In the genomic region with DNA sequence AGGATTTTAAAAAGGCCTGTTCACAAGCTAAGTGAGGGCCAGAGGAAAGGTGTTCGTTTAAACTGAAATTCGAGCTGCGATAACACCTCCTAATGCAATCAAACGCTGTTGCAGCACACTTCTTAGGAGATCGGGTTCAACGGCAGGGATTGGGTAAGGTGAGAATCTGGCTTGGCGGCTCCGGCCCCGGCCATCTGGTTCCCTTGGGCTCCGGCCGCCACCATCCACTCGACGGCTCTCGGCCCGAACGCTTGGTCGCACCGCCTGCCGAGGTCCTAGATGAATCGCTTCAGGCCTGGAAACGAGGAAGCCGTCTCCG, we compare ENCODE assay signal across 1 cellular context.
TF ChIP-seq lines count a peak whose summit lies in the region.

No MANE protein-coding gene starts in this region.

TF ChIP-seq in HepG2, 621 proteins besides CTCF, POLR2A, EP300 and RAD21 (continued from another document):
- peak; percentile 61; the same call in 1 of the 2 replicates for TF ChIP-seq ARNT2 (CRISPR knock-in tag; IDR thresholded peaks at IDR 0.05; ENCODE audit: low read depth)
- TF ChIP-seq ZBTB20 (CRISPR knock-in tag; IDR thresholded peaks at IDR 0.05; ENCODE audit: borderline replicate concordance, low read depth): 0 out of 2 replicates have a peak, but pooled peaks have one; percentile 85
- TF ChIP-seq ZNF264 (CRISPR knock-in tag; IDR thresholded peaks at IDR 0.05): no peak
- TF ChIP-seq, protein P1, sequence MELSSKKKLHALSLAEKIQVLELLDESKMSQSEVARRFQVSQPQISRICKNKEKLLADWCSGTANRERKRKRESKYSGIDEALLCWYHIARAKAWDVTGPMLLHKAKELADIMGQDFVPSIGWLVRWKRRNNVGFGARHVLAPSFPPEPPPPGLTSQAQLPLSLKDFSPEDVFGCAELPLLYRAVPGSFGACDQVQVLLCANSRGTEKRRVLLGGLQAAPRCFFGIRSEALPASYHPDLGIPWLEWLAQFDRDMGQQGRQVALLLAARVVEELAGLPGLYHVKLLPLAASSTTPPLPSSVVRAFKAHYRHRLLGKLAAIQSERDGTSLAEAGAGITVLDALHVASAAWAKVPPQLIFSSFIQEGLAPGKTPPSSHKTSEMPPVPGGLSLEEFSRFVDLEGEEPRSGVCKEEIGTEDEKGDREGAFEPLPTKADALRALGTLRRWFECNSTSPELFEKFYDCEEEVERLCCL (CRISPR knock-in tag; IDR thresholded peaks at IDR 0.05; ENCODE audit: borderline replicate concordance): no peak
- TF ChIP-seq ARNT (IDR thresholded peaks at IDR 0.05): no peak
- TF ChIP-seq, protein P2, sequence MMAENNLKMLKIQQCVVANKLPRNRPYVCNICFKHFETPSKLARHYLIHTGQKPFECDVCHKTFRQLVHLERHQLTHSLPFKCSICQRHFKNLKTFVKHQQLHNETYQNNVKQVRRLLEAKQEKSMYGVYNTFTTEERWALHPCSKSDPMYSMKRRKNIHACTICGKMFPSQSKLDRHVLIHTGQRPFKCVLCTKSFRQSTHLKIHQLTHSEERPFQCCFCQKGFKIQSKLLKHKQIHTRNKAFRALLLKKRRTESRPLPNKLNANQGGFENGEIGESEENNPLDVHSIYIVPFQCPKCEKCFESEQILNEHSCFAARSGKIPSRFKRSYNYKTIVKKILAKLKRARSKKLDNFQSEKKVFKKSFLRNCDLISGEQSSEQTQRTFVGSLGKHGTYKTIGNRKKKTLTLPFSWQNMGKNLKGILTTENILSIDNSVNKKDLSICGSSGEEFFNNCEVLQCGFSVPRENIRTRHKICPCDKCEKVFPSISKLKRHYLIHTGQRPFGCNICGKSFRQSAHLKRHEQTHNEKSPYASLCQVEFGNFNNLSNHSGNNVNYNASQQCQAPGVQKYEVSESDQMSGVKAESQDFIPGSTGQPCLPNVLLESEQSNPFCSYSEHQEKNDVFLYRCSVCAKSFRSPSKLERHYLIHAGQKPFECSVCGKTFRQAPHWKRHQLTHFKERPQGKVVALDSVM (CRISPR knock-in tag; IDR thresholded peaks at IDR 0.05): no peak
- no peak for TF ChIP-seq HOXA9 (CRISPR knock-in tag; IDR thresholded peaks at IDR 0.05; ENCODE audit: borderline replicate concordance)
- TF ChIP-seq, protein P3, sequence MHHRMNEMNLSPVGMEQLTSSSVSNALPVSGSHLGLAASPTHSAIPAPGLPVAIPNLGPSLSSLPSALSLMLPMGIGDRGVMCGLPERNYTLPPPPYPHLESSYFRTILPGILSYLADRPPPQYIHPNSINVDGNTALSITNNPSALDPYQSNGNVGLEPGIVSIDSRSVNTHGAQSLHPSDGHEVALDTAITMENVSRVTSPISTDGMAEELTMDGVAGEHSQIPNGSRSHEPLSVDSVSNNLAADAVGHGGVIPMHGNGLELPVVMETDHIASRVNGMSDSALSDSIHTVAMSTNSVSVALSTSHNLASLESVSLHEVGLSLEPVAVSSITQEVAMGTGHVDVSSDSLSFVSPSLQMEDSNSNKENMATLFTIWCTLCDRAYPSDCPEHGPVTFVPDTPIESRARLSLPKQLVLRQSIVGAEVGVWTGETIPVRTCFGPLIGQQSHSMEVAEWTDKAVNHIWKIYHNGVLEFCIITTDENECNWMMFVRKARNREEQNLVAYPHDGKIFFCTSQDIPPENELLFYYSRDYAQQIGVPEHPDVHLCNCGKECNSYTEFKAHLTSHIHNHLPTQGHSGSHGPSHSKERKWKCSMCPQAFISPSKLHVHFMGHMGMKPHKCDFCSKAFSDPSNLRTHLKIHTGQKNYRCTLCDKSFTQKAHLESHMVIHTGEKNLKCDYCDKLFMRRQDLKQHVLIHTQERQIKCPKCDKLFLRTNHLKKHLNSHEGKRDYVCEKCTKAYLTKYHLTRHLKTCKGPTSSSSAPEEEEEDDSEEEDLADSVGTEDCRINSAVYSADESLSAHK (CRISPR knock-in tag; IDR thresholded peaks at IDR 0.05; ENCODE audit: borderline replicate concordance): 0 out of 2 replicates have a peak, but pooled peaks have one; percentile 22
- TF ChIP-seq SIX4 (CRISPR knock-in tag; IDR thresholded peaks at IDR 0.05): peak; percentile 2; the same call in 1 of the 2 replicates
- no peak for TF ChIP-seq PAWR (CRISPR knock-in tag; IDR thresholded peaks at IDR 0.05; ENCODE audit: borderline replicate concordance)
- TF ChIP-seq HNRNPL (IDR thresholded peaks at IDR 0.05; ENCODE audit: low read depth, low read length): no peak
- no peak for TF ChIP-seq SMARCE1 (IDR thresholded peaks at IDR 0.05; ENCODE audit: borderline replicate concordance)
